ENCODE assay signal across 1 cellular context in genomic region chr1:207744000-207744534, GRCh38.
TF ChIP-seq lines count a peak whose summit lies in the region.

No MANE protein-coding gene starts in this region.

TF ChIP-seq in K562, 482 proteins besides CTCF, POLR2A, EP300 and RAD21 (continued from another document):
- TF ChIP-seq CGGBP1 (CRISPR knock-in tag; IDR thresholded peaks at IDR 0.05) (no peak), ZNF239 (CRISPR knock-in tag; IDR thresholded peaks at IDR 0.05) (peak; percentile 51), NBN (IDR thresholded peaks at IDR 0.05; ENCODE audit: low read depth) (no peak), BCOR (IDR thresholded peaks at IDR 0.05) (no peak), SMC3 (conservative IDR thresholded peaks at IDR 0.05; ENCODE audit: insufficient read depth, low read depth, low read length) (no peak), CBX8 (IDR thresholded peaks at IDR 0.05; ENCODE audit: borderline replicate concordance, extremely low read depth, low read depth, low read length, poor library complexity, severe bottlenecking) (no peak), CBFA2T3 (IDR thresholded peaks at IDR 0.05) (peak; percentile 89), ZNF444 (CRISPR knock-in tag; IDR thresholded peaks at IDR 0.05) (0 out of 2 replicates have a peak, but pooled peaks have one; percentile 52), ZNF398 (CRISPR knock-in tag; IDR thresholded peaks at IDR 0.05) (peak; percentile 67), PATZ1 (CRISPR knock-in tag; IDR thresholded peaks at IDR 0.05; ENCODE audit: borderline replicate concordance) (0 out of 2 replicates have a peak, but pooled peaks have one; percentile 75), ZNF76 (CRISPR knock-in tag; IDR thresholded peaks at IDR 0.05; ENCODE audit: borderline replicate concordance) (peak; percentile 86; the same call in 1 of the 2 replicates), ILK (tag; IDR thresholded peaks at IDR 0.05; ENCODE audit: borderline replicate concordance, low read depth) (no peak), TCF7 (IDR thresholded peaks at IDR 0.05; ENCODE audit: borderline replicate concordance) (no peak), E2F3 (CRISPR knock-in tag; IDR thresholded peaks at IDR 0.05) (peak; percentile 75; the same call in 1 of the 2 replicates), HDAC1 (IDR thresholded peaks at IDR 0.05) (0 out of 4 replicates have a peak, but pooled peaks of 1 of the 2 experiments have one; percentile 28), ZNF592 (IDR thresholded peaks at IDR 0.05) (peak; percentile 94), DIDO1 (tag; IDR thresholded peaks at IDR 0.05; ENCODE audit: low read depth) (no peak), TAF15 (IDR thresholded peaks at IDR 0.05; ENCODE audit: low read depth, low read length) (no peak), ZNF740 (CRISPR knock-in tag; IDR thresholded peaks at IDR 0.05) (no peak), ZNF740 (tag; IDR thresholded peaks at IDR 0.05) (peak in 1 of 2 experiments; percentile 90; a peak in 2 of 4 replicates), U2AF2 (optimal IDR thresholded peaks at IDR 0.05; ENCODE audit: low read depth, low read length) (no peak), RBM22 (IDR thresholded peaks at IDR 0.05; ENCODE audit: low read depth, low read length, poor library complexity, severe bottlenecking) (no peak), ZNF830 (CRISPR knock-in tag; IDR thresholded peaks at IDR 0.05) (no peak), MEF2D (tag; conservative IDR thresholded peaks at IDR 0.05; ENCODE audit: low read depth) (0 out of 2 replicates have a peak, but pooled peaks have one; percentile 20)
